In genomic region chr22:36387914-36388864, GRCh38 we compare ENCODE assay signal across 8 cellular contexts. TPM values are rescaled to one million over a fixed set of nuclear protein-coding genes. Genes with fewer than 3 reads are reported as not detected.
DNase-seq lines count a peak whose midpoint lies in the region; ATAC-seq and TF ChIP-seq lines count a peak whose summit lies in the region.

MYH9 (minus strand) TSS chr22:36387967; CDS start chr22:36349236, 38,731 bp downstream.

- peak within 1 kb of the TSS; percentile 93 for H3K4me3 ChIP-seq in AG10803 (ENCODE audit: low read length)

- ATAC-seq in GM19043 (IDR thresholded peaks at IDR 0.05; ENCODE audit: low read depth, unreplicated experiment) (peak; percentile 68), HG03378 (IDR thresholded peaks at IDR 0.05; ENCODE audit: unreplicated experiment) (peak; percentile 64)

- no peak for TF ChIP-seq CTCF in AG10803 (conservative IDR thresholded peaks at IDR 0.05; ENCODE audit: low read length)

- DNase-seq in AG10803 (ENCODE audit: low read depth): peak; percentile 99
- peak; percentile 94 for DNase-seq in NCI-H510A (lab: John Stamatoyannopoulos, UW)
- DNase-seq in activated CD4-positive, alpha-beta T cell treated with anti-CD3 and anti-CD28 coated beads for 1 hour: peak; percentile 98
- DNase-seq in cerebellum (ENCODE audit: low spot score): peak; percentile 100
- peak; percentile 100 for DNase-seq in islet precursor cell
- DNase-seq in stimulated activated CD4-positive, alpha-beta T cell treated with anti-CD3 and anti-CD28 coated beads, Interleukin-12 subunit alpha, Interleukin-12 subunit beta, amount 100 ng/mL, for 48 hours (ENCODE audit: low read depth in 2 of 3, low spot score in 1 of 3): peak; percentile 99 to 100 (median 100)

RNA-seq across cellular contexts. Expression of gene MYH9, which starts in this region (rescaled TPM):
- total RNA-seq in cerebellum: 38.6 TPM

Comparison
In these comparisons a context has a peak if more than half of its experiments do, and no peak if none do; other contexts are left out.
1. Peak in every context shown above with its lines: DNase-seq, ATAC-seq and H3K4me3 ChIP-seq.